Comparison of ENCODE assay signal across 21 cellular contexts in the genomic region with DNA sequence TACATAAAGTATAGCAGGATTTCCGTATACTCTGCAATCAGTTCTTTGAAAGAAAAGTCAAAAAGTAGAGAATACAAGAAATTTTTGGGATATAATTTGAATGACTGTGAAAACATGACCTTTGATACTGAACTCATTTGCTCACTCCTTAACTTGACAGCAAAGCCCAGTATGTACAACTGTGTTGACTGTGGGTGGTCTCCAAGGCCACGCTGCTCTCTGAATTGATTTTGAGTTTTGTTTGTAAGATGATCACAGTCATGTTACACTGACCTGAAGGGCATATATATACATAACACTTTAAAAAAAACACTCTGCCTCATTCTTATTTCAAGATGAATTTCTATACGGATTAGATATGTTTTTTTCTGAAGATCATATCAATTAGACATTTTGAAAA. TPM values are rescaled to one million over a fixed set of nuclear protein-coding genes. Genes with fewer than 3 reads are reported as not detected.
DNase-seq lines count a peak whose midpoint lies in the region; ATAC-seq, FAIRE-seq and TF ChIP-seq lines count a peak whose summit lies in the region.
"Had no signal": no experiment of that assay in that cellular context is flagged by ENCODE, and none has a peak within 500 bp of the region (broad histone marks: within the 10 kb centered on the region; RNA-seq: fewer than 3 reads in every experiment).

No MANE protein-coding gene starts in this region.

- DNase-seq in HepG2 (ENCODE audit: low spot score), result no peak
- DNase-seq in right lobe of liver, result no peak
- DNase-seq in SJCRH30, result peak; percentile 47 to 67
- DNase-seq in pancreas, result no peak
- DNase-seq in CD4-positive, alpha-beta memory T cell, result no peak
- DNase-seq: 8988T; ACHN; BE2C; C1 segment of cervical spinal cord; Caco-2; Calu3; CD4-positive, CD25-positive, alpha-beta regulatory T cell; CD8-positive, alpha-beta T cell; DMS79 treated with DMSO at 0.1 percent for 48 hours; GF-D8 had no signal

- H3K79me2 ChIP-seq in HepG2 (ENCODE audit: insufficient read depth, low read length), result no peaks in the 10 kb centered on the region

- TF ChIP-seq RAD21 in HepG2 (CRISPR knock-in tag; IDR thresholded peaks at IDR 0.05), result no peak

- no peaks in the 10 kb centered on the region for H3K36me3 ChIP-seq in HepG2 (replicated peaks in 1 of 2; ENCODE audit: control insufficient read depth in 1 of 2, insufficient read depth in 2 of 2, low read length in 2 of 2)
- no peaks in the 10 kb centered on the region for H3K36me3 ChIP-seq in right lobe of liver
- H3K36me3 ChIP-seq in SJCRH30, result no peaks in the 10 kb centered on the region
- no peaks in the 10 kb centered on the region for H3K36me3 ChIP-seq in pancreas
- H3K36me3 ChIP-seq in CD4-positive, alpha-beta memory T cell (ENCODE audit: insufficient read depth, low read length), result no peaks in the 10 kb centered on the region
- H3K36me3 ChIP-seq: BE2C, BLaER1 had no signal

- H2AFZ ChIP-seq in HepG2 (ENCODE audit: low read length), result no peak overlapping the region

- H3K9me3 ChIP-seq in HepG2 (ENCODE audit: low read length), result no peaks in the 10 kb centered on the region
- no peaks in the 10 kb centered on the region for H3K9me3 ChIP-seq in right lobe of liver
- no peaks in the 10 kb centered on the region for H3K9me3 ChIP-seq in SJCRH30 (replicated peaks)
- H3K9me3 ChIP-seq in pancreas, result no peaks in the 10 kb centered on the region
- H3K9me3 ChIP-seq in CD4-positive, alpha-beta memory T cell (ENCODE audit: control insufficient read depth in 1 of 2, low read length in 2 of 2), result no peaks in the 10 kb centered on the region
- H3K9me3 ChIP-seq: BE2C, BLaER1, Caco-2 had no signal

- H3K4me2 ChIP-seq in HepG2 (ENCODE audit: low read depth, low read length), result no peak overlapping the region
- H3K4me2 ChIP-seq: BLaER1 had no signal

- ATAC-seq in HepG2, result no peak
- no peak for ATAC-seq in right lobe of liver
- no peak for ATAC-seq in pancreas
- ATAC-seq: CD8-positive, alpha-beta T cell had no signal

- no peaks in the 10 kb centered on the region for H3K36me3 Mint-ChIP-seq in CD4-positive, alpha-beta memory T cell
- H3K36me3 Mint-ChIP-seq: CD14-positive monocyte; CD4-positive, CD25-positive, alpha-beta regulatory T cell; CD8-positive, alpha-beta T cell had no signal

- H4K20me1 ChIP-seq in HepG2 (ENCODE audit: insufficient read depth, low read length), result no peaks in the 10 kb centered on the region
- H4K20me1 ChIP-seq: BLaER1 had no signal

- in situ Hi-C loops in HepG2 (cut with HindIII; ENCODE audit: extremely low pct_ligation_motif_present, low pct_unique_long_range_greater_than_20kb), result no loop called here

- TF ChIP-seq EP300 in HepG2 (IDR thresholded peaks at IDR 0.05; ENCODE audit: low read depth in 2 of 2, low read length in 2 of 2) (no peak), HepG2 (CRISPR knock-in tag; IDR thresholded peaks at IDR 0.05; ENCODE audit: borderline replicate concordance) (no peak)

- H3K4me1 ChIP-seq in HepG2 (ENCODE audit: insufficient read depth, low read length), result no peaks in the 10 kb centered on the region
- H3K4me1 ChIP-seq in right lobe of liver, result peaks cover 0 to 13% (median 0%) of the 10 kb centered on the region in 4 donors
- H3K4me1 ChIP-seq in SJCRH30, result peaks cover 9% of the 10 kb centered on the region; the same call in 1 of the 2 replicates
- H3K4me1 ChIP-seq in pancreas, result no peaks in the 10 kb centered on the region
- H3K4me1 ChIP-seq in CD4-positive, alpha-beta memory T cell (ENCODE audit: insufficient read depth, low read length), result no peaks in the 10 kb centered on the region

- H3K9ac ChIP-seq in HepG2 (ENCODE audit: insufficient read depth, low read depth, low read length), result no peak overlapping the region
- H3K9ac ChIP-seq: BLaER1 had no signal

- TF ChIP-seq CTCF in HepG2 (CRISPR knock-in tag; IDR thresholded peaks at IDR 0.05), result no peak
- TF ChIP-seq CTCF in right lobe of liver (IDR thresholded peaks at IDR 0.05), result no peak
- TF ChIP-seq CTCF in pancreas (IDR thresholded peaks at IDR 0.05), result no peak

- no peak overlapping the region for H3K27ac Mint-ChIP-seq in CD4-positive, alpha-beta memory T cell
- H3K27ac Mint-ChIP-seq: CD14-positive monocyte; CD4-positive, CD25-positive, alpha-beta regulatory T cell; CD8-positive, alpha-beta T cell had no signal

- POLR2A ChIA-PET in HepG2 (lab: Yijun Ruan, JAX), result no interaction called here
- POLR2A ChIA-PET in CD4-positive, alpha-beta memory T cell (lab: Charles Lee; ENCODE audit: partially characterized antibody), result no interaction called here

- H3K4me1 Mint-ChIP-seq in CD4-positive, alpha-beta memory T cell, result no peaks in the 10 kb centered on the region
- H3K4me1 Mint-ChIP-seq: CD4-positive, CD25-positive, alpha-beta regulatory T cell had no signal

- H3K4me3 Mint-ChIP-seq in CD4-positive, alpha-beta memory T cell, result no peak overlapping the region
- H3K4me3 Mint-ChIP-seq: CD14-positive monocyte; CD4-positive, CD25-positive, alpha-beta regulatory T cell; CD8-positive, alpha-beta T cell had no signal

- H3K27me3 ChIP-seq in HepG2 (ENCODE audit: control insufficient read depth in 1 of 2, insufficient read depth in 2 of 2, low read length in 2 of 2) (no peaks in the 10 kb centered on the region), right lobe of liver (no peaks in the 10 kb centered on the region), SJCRH30 (no peaks in the 10 kb centered on the region), pancreas (no peaks in the 10 kb centered on the region)
- no peaks in the 10 kb centered on the region for H3K27me3 ChIP-seq in CD4-positive, alpha-beta memory T cell (ENCODE audit: insufficient read depth, low read length)
- H3K27me3 ChIP-seq: BE2C, BLaER1 had no signal

- TF ChIP-seq POLR2A in HepG2 (IDR thresholded peaks at IDR 0.05; ENCODE audit: insufficient read depth in 1 of 2, low read depth in 2 of 2, low read length in 2 of 2), result no peak
- TF ChIP-seq POLR2A in right lobe of liver (IDR thresholded peaks at IDR 0.05), result no peak

- FAIRE-seq in HepG2 (lab: Jason Lieb, UNC) (no peak), pancreas (lab: Jason Lieb, UNC) (no peak)
- FAIRE-seq: A204.1, D721Med, GM12891, GM19239 had no signal

- peaks cover 5 to 13% of the 10 kb centered on the region in 2 donors for H3K27me3 Mint-ChIP-seq in CD4-positive, alpha-beta memory T cell

- H3K4me3 ChIP-seq in HepG2 (replicated peaks in 1 of 3; ENCODE audit: insufficient read depth in 1 of 3, low read depth in 2 of 3, low read length in 3 of 3) (no peak overlapping the region), right lobe of liver (no peak overlapping the region), SJCRH30 (no peak overlapping the region), pancreas (no peak overlapping the region)
- no peak overlapping the region for H3K4me3 ChIP-seq in CD4-positive, alpha-beta memory T cell (ENCODE audit: low read length in 2 of 2)
- H3K4me3 ChIP-seq: BLaER1 had no signal

- intact Hi-C loops in HepG2 (cut with micrococcal nuclease; ENCODE audit: unreplicated experiment), result no loop called here
- intact Hi-C loops in right lobe of liver (cut with DNase I), result no loop called here
- intact Hi-C loops in pancreas (cut with DNase I), result no loop called here
- intact Hi-C loops in CD4-positive, alpha-beta memory T cell (cut with micrococcal nuclease), result no loop called here

- BruUV-seq in HepG2 (replicated peaks; lab: Mats Ljungman, UMichigan), result no TSS peak

- 20% methylated on average over 3 of the region's 3 CpGs for WGBS in HepG2 (ENCODE audit: low lambda C conversion rate)
- WGBS in right lobe of liver (ENCODE audit: insufficient coverage, low coverage, low lambda C conversion rate, missing lambda C conversion rate), result 69% methylated on average over 3 of the region's 3 CpGs
- 62 to 76% methylated on average over 3 of the region's 3 CpGs for WGBS in pancreas, 2 donors

- CTCF ChIA-PET in HepG2 (lab: Yijun Ruan, JAX; ENCODE audit: low intra/inter-chr PET ratio, low total read pairs), result no interaction called here
- CTCF ChIA-PET in CD4-positive, alpha-beta memory T cell (lab: Charles Lee; ENCODE audit: partially characterized antibody), result no interaction called here

- H3K27ac ChIP-seq in HepG2 (ENCODE audit: extremely low read length, insufficient read depth, low read length) (no peak overlapping the region), right lobe of liver (no peak overlapping the region), SJCRH30 (peak overlapping the region; percentile 42; the same call in 1 of the 2 replicates), pancreas (no peak overlapping the region)
- H3K27ac ChIP-seq in CD4-positive, alpha-beta memory T cell (ENCODE audit: low read depth, low read length), result no peak overlapping the region
- H3K27ac ChIP-seq: BLaER1 had no signal

- H3K9me3 Mint-ChIP-seq in CD4-positive, alpha-beta memory T cell, result no peaks in the 10 kb centered on the region
- H3K9me3 Mint-ChIP-seq: CD14-positive monocyte; CD4-positive, CD25-positive, alpha-beta regulatory T cell; CD8-positive, alpha-beta T cell had no signal

RNA-seq across cellular contexts. Expression of a gene that starts 9.5 kb away (rescaled TPM):
- 0.20 and 0.24 TPM in 2 replicates for total RNA-seq in HepG2 (2016; rRNA removed; fragmentation: Illumina TruSeq; extraction: Trizol)
- under 0.01 TPM in 2 replicates for total RNA-seq in HepG2 (2016; cell fraction: cytosol; rRNA removed; fragmentation: Illumina TruSeq; extraction: Trizol; ENCODE audit: low read depth)
- total RNA-seq in HepG2 (2016; cell fraction: insoluble cytoplasmic fraction; rRNA removed; fragmentation: Illumina TruSeq; extraction: Trizol), result 0.07 and 0.19 TPM in 2 replicates
- total RNA-seq in HepG2 (2016; cell fraction: membrane; rRNA removed; fragmentation: Illumina TruSeq; extraction: Trizol), result 0.03 TPM in 2 replicates
- total RNA-seq in HepG2 (2016; cell fraction: nucleus; rRNA removed; fragmentation: Illumina TruSeq; extraction: Trizol), result 0.06 and 0.22 TPM in 2 replicates
- 0.01 and 0.03 TPM in 2 replicates for polyA plus RNA-seq in HepG2 (2011; rRNA removed)
- polyA plus RNA-seq in HepG2 (2011; cell fraction: cytosol; rRNA removed), result 0.03 and 0.06 TPM in 2 replicates
- polyA plus RNA-seq in HepG2 (2011; cell fraction: nucleus; rRNA removed), result 0.05 TPM in 2 replicates
- 0.03 TPM in 2 replicates for polyA plus RNA-seq in HepG2 (2012)
- not detected in 2 replicates for polyA plus RNA-seq in HepG2 (2016; cell fraction: cytosol; fragmentation: Illumina TruSeq; extraction: Trizol; ENCODE audit: low read depth)
- polyA plus RNA-seq in HepG2 (2016; cell fraction: insoluble cytoplasmic fraction; fragmentation: Illumina TruSeq; extraction: Trizol; ENCODE audit: low read depth), result 0.04 and 0.26 TPM in 2 replicates
- 0.02 TPM in 2 replicates for polyA plus RNA-seq in HepG2 (2016; cell fraction: membrane; fragmentation: Illumina TruSeq; extraction: Trizol; ENCODE audit: low read depth)
- 0.05 and 0.31 TPM in 2 replicates for polyA plus RNA-seq in HepG2 (2016; cell fraction: nucleus; fragmentation: Illumina TruSeq; extraction: Trizol; ENCODE audit: insufficient read depth, low read depth)
- polyA minus RNA-seq in HepG2 (2011; rRNA and poly(A)+ RNA removed; ENCODE audit: low replicate concordance), result 0.10 and 17.0 TPM in 2 replicates
- polyA minus RNA-seq in HepG2 (2011; cell fraction: cytosol; rRNA and poly(A)+ RNA removed), result 0.10 and 0.53 TPM in 2 replicates
- 0.12 and 0.26 TPM in 2 replicates for polyA minus RNA-seq in HepG2 (2011; cell fraction: nucleus; rRNA and poly(A)+ RNA removed)
- 10 to 100 TPM in 4 of 6 experiments, 1 to 10 TPM in 2; 7.4 to 43.8 (median 17.3) TPM for total RNA-seq in right lobe of liver
- total RNA-seq in SJCRH30 (2014; rRNA removed; shearing (Covaris generic)), result 52.5 and 57.4 TPM in 2 replicates
- total RNA-seq in pancreas, result 10 to 100 TPM; 17.0 to 30.2 (median 19.6) TPM
- 1 to 10 TPM; 3.5 to 5.5 TPM for polyA plus RNA-seq in pancreas
- under 1 TPM; 0.06 to 0.09 TPM for total RNA-seq in CD4-positive, alpha-beta memory T cell
- polyA plus RNA-seq in CD4-positive, alpha-beta memory T cell, result under 1 TPM in 1 of 2 donors, not detected in 1; 0.07 TPM

Comparison
In these comparisons a context has a peak if more than half of its experiments do, and no peak if none do; other contexts are left out.
1. RNA of a gene that starts 9.5 kb away (total RNA-seq): 52.5 to 57.4 TPM in SJCRH30, 17.0 to 30.2 TPM in pancreas and 7.4 to 43.8 TPM in right lobe of liver; under 0.01 to 0.24 TPM in HepG2 and 0.06 to 0.09 TPM in CD4-positive, alpha-beta memory T cell; every median in the first group is over 4 times any median in the second.
2. DNase-seq: peak in SJCRH30 (2 of 2); none in HepG2 (single experiment), right lobe of liver (0 of 3), pancreas (0 of 6) and CD4-positive, alpha-beta memory T cell (0 of 5).